Comparison of ENCODE assay signal across 32 cellular contexts in the genomic region with DNA sequence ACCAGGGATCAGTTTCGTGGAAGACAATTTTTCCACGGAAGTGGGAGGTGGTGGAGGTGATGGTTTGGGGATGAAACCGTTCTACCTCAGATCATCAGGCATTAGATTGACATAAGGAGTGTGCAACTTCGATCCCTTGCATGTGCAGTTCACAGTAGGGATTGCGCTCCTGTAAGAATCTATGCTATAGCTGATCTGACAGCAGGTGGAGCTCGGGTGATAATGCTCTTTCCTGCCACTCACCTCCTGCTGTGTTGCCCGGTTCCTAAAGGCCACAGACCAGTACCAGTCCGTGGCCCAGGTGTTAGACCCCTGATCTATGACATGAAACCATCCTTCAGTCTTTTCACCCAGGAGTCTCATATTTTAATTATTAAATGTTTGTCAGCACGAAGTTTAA. TPM values are rescaled to one million over a fixed set of nuclear protein-coding genes. Genes with fewer than 3 reads are reported as not detected.
"Had no signal": no experiment of that assay in that cellular context is flagged by ENCODE, and none has a peak within 500 bp of the region (broad histone marks: within the 10 kb centered on the region; RNA-seq: fewer than 3 reads in every experiment).

No MANE protein-coding gene starts in this region.

- ATAC-seq: activated naive CD4-positive, alpha-beta T cell treated with anti-CD3 and anti-CD28 coated beads, Interleukin-2, amount 50 U/mL, for 72 hours; activated T-cell treated with anti-CD3 and anti-CD28 coated beads, Interleukin-2, amount 50 U/mL, for 72 hours; effector memory CD8-positive, alpha-beta T cell; foreskin keratinocyte; gastrocnemius medialis; heart left ventricle; WTC11 had no signal

- H3K9me3 ChIP-seq: gastrocnemius medialis had no signal

- H3K4me3 ChIP-seq: esophagus muscularis mucosa, gastrocnemius medialis, heart left ventricle had no signal

- H3K27ac ChIP-seq: brain microvascular endothelial cell, esophagus muscularis mucosa, foreskin keratinocyte, gastrocnemius medialis, heart left ventricle had no signal

- DNase-seq: activated CD4-positive, alpha-beta memory T cell treated with anti-CD3 and anti-CD28 coated beads, Interleukin-2, amount 10 ng/mL, durations not matched to agents 7 days and 5 days; activated CD4-positive, alpha-beta T cell treated with anti-CD3 and anti-CD28 coated beads for 1 hour; activated CD4-positive, alpha-beta T cell treated with anti-CD3 and anti-CD28 coated beads for 4 hours; activated CD4-positive, alpha-beta T cell treated with anti-CD3 and anti-CD28 coated beads, Interleukin-2, amount 10 ng/mL, durations not matched to agents 7 days and 5 days; activated CD4-positive, alpha-beta T cell treated with anti-CD3 and anti-CD28 coated beads, Interleukin-2, amount 50 U/mL, for 4 hours; activated CD8-positive, alpha-beta memory T cell treated with anti-CD3 and anti-CD28 coated beads, Interleukin-2, amount 50 U/mL, for 48 hours; activated gamma-delta T cell; activated naive CD4-positive, alpha-beta T cell; activated naive CD4-positive, alpha-beta T cell treated with anti-CD3 and anti-CD28 coated beads, Interleukin-2, amount 10 ng/mL, durations not matched to agents 7 days and 5 days; activated naive CD8-positive, alpha-beta T cell treated with anti-CD3 and anti-CD28 coated beads, Interleukin-2, amount 10 ng/mL, durations not matched to agents 7 days and 5 days; activated T-cell treated with anti-CD3 and anti-CD28 coated beads for 4 hours; activated T-cell treated with anti-CD3 and anti-CD28 coated beads, Interleukin-2, amount 50 U/mL, for 24 hours; activated T-cell treated with anti-CD3 and anti-CD28 coated beads, Interleukin-2, amount 50 U/mL, for 72 hours; amniotic stem cell; anterior cingulate cortex; brain microvascular endothelial cell; cortex of kidney; dermis blood vessel endothelial cell; effector CD4-positive, alpha-beta T cell; effector memory CD8-positive, alpha-beta T cell; erythroblast; foreskin keratinocyte; gastrocnemius medialis; glutamatergic neuron; heart left ventricle; T-helper 1 cell; T-helper 2 cell had no signal

- H3K27me3 ChIP-seq: brain microvascular endothelial cell, esophagus muscularis mucosa, foreskin keratinocyte, gastrocnemius medialis, heart left ventricle had no signal

- FAIRE-seq: astrocyte, bronchial epithelial cell had no signal

RNA-seq across cellular contexts. Expression of gene SCGB2B2, which starts 4.5 kb away (rescaled TPM):
- polyA plus RNA-seq: foreskin keratinocyte had no signal
